In the genomic region with DNA sequence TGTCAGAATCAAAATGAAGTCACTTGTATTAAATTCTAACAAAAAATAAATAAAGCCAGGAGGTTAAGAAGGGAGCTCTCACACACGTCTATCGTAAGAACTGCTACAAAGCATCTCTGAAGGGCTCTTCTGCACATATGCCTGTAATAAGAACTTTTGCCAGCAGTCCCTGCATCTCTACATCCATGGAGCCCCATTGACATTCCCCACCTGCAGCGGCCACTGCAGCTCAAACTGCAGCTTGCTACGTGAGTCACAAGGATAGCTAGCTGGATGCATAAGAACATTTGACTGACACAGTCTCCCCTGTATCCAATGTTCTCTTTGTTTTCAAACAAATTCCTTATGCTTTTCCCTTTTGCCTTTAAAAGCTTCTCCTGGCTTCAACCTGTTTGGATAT, we compare ENCODE assay signal across 18 cellular contexts.
"Had no signal": no experiment of that assay in that cellular context is flagged by ENCODE, and none has a peak within 500 bp of the region (broad histone marks: within the 10 kb centered on the region; RNA-seq: fewer than 3 reads in every experiment).

No MANE protein-coding gene starts in this region.

- ATAC-seq: activated naive CD4-positive, alpha-beta T cell treated with anti-CD3 and anti-CD28 coated beads, Interleukin-2, amount 50 U/mL, for 72 hours; naive thymus-derived CD4-positive, alpha-beta T cell; sciatic nerve; stimulated activated naive B cell treated with anti-CD40 and anti-IgM and Interleukin-4, amounts not matched to agents 10 μg/mL and 1 μg/mL and 100 μg/mL, for 72 hours had no signal

- H3K27ac ChIP-seq: adrenal gland, hepatocyte, pancreas, thoracic aorta, upper lobe of right lung, VCaP had no signal

- FAIRE-seq: astrocyte, endothelial cell of umbilical vein had no signal

- H3K4me1 ChIP-seq: adrenal gland, upper lobe of right lung had no signal

- H2AFZ ChIP-seq: hepatocyte had no signal

- H3K4me2 ChIP-seq: hepatocyte had no signal

- H3K27me3 ChIP-seq: adrenal gland, hepatocyte, pancreas, upper lobe of right lung had no signal

- H3K36me3 ChIP-seq: adrenal gland, pancreas, thoracic aorta, upper lobe of right lung had no signal

- DNase-seq: activated CD4-positive, alpha-beta T cell treated with anti-CD3 and anti-CD28 coated beads, Interleukin-2, amount 50 U/mL, for 4 hours; activated gamma-delta T cell; adrenal gland; effector CD4-positive, alpha-beta T cell; kidney glomerular epithelial cell; naive thymus-derived CD4-positive, alpha-beta T cell; pancreas; stimulated activated CD4-positive, alpha-beta T cell treated with anti-CD3 and anti-CD28 coated beads, Interleukin-4, amount 100 ng/mL, for 4 hours; stimulated activated naive B cell treated with anti-CD40 and anti-IgM and Interleukin-4, amounts not matched to agents 10 μg/mL and 1 μg/mL and 100 μg/mL, for 72 hours; T-helper 2 cell; upper lobe of right lung had no signal

- H3K4me3 ChIP-seq: adrenal gland, hepatocyte, pancreas, thoracic aorta, upper lobe of right lung had no signal

- H3K9me3 ChIP-seq: adrenal gland, pancreas, thoracic aorta, upper lobe of right lung had no signal
